19 cellular contexts compared by ENCODE assay signal in genomic region chr20:55500130-55500529, GRCh38.
DNase-seq lines count a peak whose midpoint lies in the region; ATAC-seq and TF ChIP-seq lines count a peak whose summit lies in the region.
"Had no signal": no experiment of that assay in that cellular context is flagged by ENCODE, and none has a peak within 500 bp of the region (broad histone marks: within the 10 kb centered on the region; RNA-seq: fewer than 3 reads in every experiment).

No MANE protein-coding gene starts in this region.

- intact Hi-C loops in colonic mucosa (cut with DNase I) (no loop called here), left lung (cut with DNase I) (no loop called here)

- H3K36me3 ChIP-seq in colonic mucosa (no peaks in the 10 kb centered on the region), left lung (no peaks in the 10 kb centered on the region)
- H3K36me3 ChIP-seq: BLaER1 had no signal

- DNase-seq in NCI-H146 (lab: John Stamatoyannopoulos, UW) (peak; percentile 10), NCI-H146 treated with DMSO at 0.1 percent for 48 hours (lab: John Stamatoyannopoulos, UW; ENCODE audit: unreplicated experiment) (no peak), HT-29 (ENCODE audit: low spot score) (peak; percentile 37), colonic mucosa (peak; percentile 66), left lung (no peak), LoVo (ENCODE audit: low spot score) (no peak), OCI-M2 (lab: John Stamatoyannopoulos, UW; ENCODE audit: unreplicated experiment) (no peak)
- no peak for DNase-seq in activated CD8-positive, alpha-beta memory T cell treated with anti-CD3 and anti-CD28 coated beads for 24 hours
- DNase-seq: Caco-2; CD4-positive, CD25-positive, alpha-beta regulatory T cell; CD8-positive, alpha-beta T cell; DMS153; DND-41; H9 had no signal

- H3K9ac ChIP-seq in colonic mucosa (ENCODE audit: low read depth in 2 of 2, low read length in 2 of 2) = no peak overlapping the region
- H3K9ac ChIP-seq: BLaER1 had no signal

- H3K27ac ChIP-seq in colonic mucosa (no peak overlapping the region), left lung (no peak overlapping the region)
- H3K27ac ChIP-seq: 22Rv1, BLaER1, C4-2B had no signal

- no peaks in the 10 kb centered on the region for H3K4me1 ChIP-seq in colonic mucosa
- H3K4me1 ChIP-seq in left lung = no peaks in the 10 kb centered on the region
- H3K4me1 ChIP-seq: BLaER1, Caco-2 had no signal

- no peak for TF ChIP-seq CTCF in colonic mucosa (IDR thresholded peaks at IDR 0.05)
- no peak for TF ChIP-seq CTCF in left lung (IDR thresholded peaks at IDR 0.05)

- peak; percentile 41 for ATAC-seq in left lung
- ATAC-seq: CD8-positive, alpha-beta T cell; GM23338; HCT116 had no signal

- no peak overlapping the region for H3K4me3 ChIP-seq in colonic mucosa
- no peak overlapping the region for H3K4me3 ChIP-seq in left lung
- H3K4me3 ChIP-seq: BLaER1, GM23338 had no signal

- H3K9me3 ChIP-seq in colonic mucosa = no peaks in the 10 kb centered on the region
- peaks cover 0 to 18% of the 10 kb centered on the region in 2 donors for H3K9me3 ChIP-seq in left lung
- H3K9me3 ChIP-seq: BLaER1 had no signal

- H3K27me3 ChIP-seq in colonic mucosa = no peaks in the 10 kb centered on the region
- H3K27me3 ChIP-seq in left lung = no peaks in the 10 kb centered on the region
- H3K27me3 ChIP-seq: BLaER1 had no signal

Comparison
In these comparisons a context has a peak if more than half of its experiments do, and no peak if none do; other contexts are left out.
1. DNase-seq: peak in NCI-H146 (single experiment), HT-29 (single experiment) and colonic mucosa (single experiment); none in NCI-H146 treated with DMSO at 0.1 percent for 48 hours (single experiment), left lung (0 of 2), activated CD8-positive, alpha-beta memory T cell treated with anti-CD3 and anti-CD28 coated beads for 24 hours (single experiment), LoVo (single experiment) and OCI-M2 (single experiment).